1 cellular context compared by ENCODE assay signal in genomic region chr17:50836826-50837225, GRCh38.
TF ChIP-seq lines count a peak whose summit lies in the region.

No MANE protein-coding gene starts in this region.

TF ChIP-seq in HepG2, 621 proteins besides CTCF, POLR2A, EP300 and RAD21:
- TF ChIP-seq HNRNPL (IDR thresholded peaks at IDR 0.05; ENCODE audit: low read depth, low read length) (0 out of 2 replicates have a peak, but pooled peaks have one; percentile 10), MAX (IDR thresholded peaks at IDR 0.05) (no peak), ZNF768 (CRISPR knock-in tag; IDR thresholded peaks at IDR 0.05) (peak; percentile 29; the same call in 1 of the 2 replicates)
